ENCODE assay signal across 30 cellular contexts in genomic region chr11:20004856-20005255, GRCh38.
"Had no signal": no experiment of that assay in that cellular context is flagged by ENCODE, and none has a peak within 500 bp of the region (broad histone marks: within the 10 kb centered on the region; RNA-seq: fewer than 3 reads in every experiment).

No MANE protein-coding gene starts in this region.

- ATAC-seq: activated CD8-positive, alpha-beta T cell treated with anti-CD3 and anti-CD28 coated beads, Interleukin-2, amount 10 ng/mL, durations not matched to agents 7 days and 5 days; HepG2; Panc1; Right ventricle myocardium inferior; SK-N-SH treated with all-trans-retinoic acid at 6 μM for 48 hours; WTC11 had no signal

- H3K9ac ChIP-seq: KMS-11 had no signal

- H3K27me3 ChIP-seq: MG63, SJCRH30 had no signal

- H3K27ac ChIP-seq: KMS-11, SJCRH30 had no signal

- H3K9me3 ChIP-seq: MG63, SJCRH30 had no signal

- H3K4me3 Mint-ChIP-seq: activated CD8-positive, alpha-beta T cell treated with anti-CD3 and anti-CD28 coated beads, Interleukin-2, amount 10 ng/mL, durations not matched to agents 7 days and 5 days; activated naive CD8-positive, alpha-beta T cell; activated T-cell treated with anti-CD3 and anti-CD28 coated beads, Interleukin-2, amount 50 U/mL, for 24 hours; activated T-helper 1 cell treated with anti-CD3 and anti-CD28 coated beads, Interleukin-12 subunit alpha, Interleukin-12 subunit beta, Interleukin-2, Interleukin-4 antibody, amounts not matched to agents 30 ng/mL and 10 ng/mL and 1 ng/mL, durations not matched to agents 14 hours and 24 hours and 36 hours; brain; T-helper 2 cell treated with Interferon-gamma antibody and Interleukin-4, amounts not matched to agents 5 μg/mL and 100 μg/mL, for 36 hours; WTC11 had no signal

- H3K4me3 ChIP-seq: MG63, SJCRH30 had no signal

- H3K4me2 ChIP-seq: KMS-11 had no signal

- DNase-seq: activated CD4-positive, alpha-beta T cell treated with anti-CD3 and anti-CD28 coated beads for 48 hours; activated CD4-positive, alpha-beta T cell treated with anti-CD3 and anti-CD28 coated beads, Interleukin-2, amount 50 U/mL, for 4 hours; activated CD4-positive, CD25-positive, alpha-beta regulatory T cell treated with anti-CD3 and anti-CD28 coated beads, Interleukin-2, amount 50 U/mL, for 72 hours; activated CD8-positive, alpha-beta T cell treated with anti-CD3 and anti-CD28 coated beads, Interleukin-2, amount 10 ng/mL, durations not matched to agents 7 days and 5 days; activated effector memory CD4-positive, alpha-beta T cell treated with Interleukin-2 at 50 U/mL for 16 hours; activated naive CD4-positive, alpha-beta T cell; activated T-cell treated with anti-CD3 and anti-CD28 coated beads, Interleukin-2, amount 50 U/mL, for 24 hours; amygdala; MG63; NCI-H146; NCI-H187 treated with DMSO at 0.1 percent for 48 hours; NCI-H2081 treated with DMSO at 0.1 percent for 48 hours; NCI-H2171; NCI-H345; NCI-H510A; NK-92 treated with Interleukin-12 subunit alpha and Interleukin-12 subunit beta, amount 100 ng/mL, for 24 hours; OCI-M1; RPMI8226; SW 1271 had no signal

- H3K27me3 Mint-ChIP-seq: activated naive CD8-positive, alpha-beta T cell had no signal

- H3K36me3 Mint-ChIP-seq: activated naive CD8-positive, alpha-beta T cell; WTC11 had no signal

- H3K27ac Mint-ChIP-seq: activated CD8-positive, alpha-beta T cell treated with anti-CD3 and anti-CD28 coated beads, Interleukin-2, amount 10 ng/mL, durations not matched to agents 7 days and 5 days; activated naive CD8-positive, alpha-beta T cell; activated T-cell treated with anti-CD3 and anti-CD28 coated beads, Interleukin-2, amount 50 U/mL, for 24 hours; activated T-helper 1 cell treated with anti-CD3 and anti-CD28 coated beads, Interleukin-12 subunit alpha, Interleukin-12 subunit beta, Interleukin-2, Interleukin-4 antibody, amounts not matched to agents 30 ng/mL and 10 ng/mL and 1 ng/mL, durations not matched to agents 14 hours and 24 hours and 36 hours; T-helper 2 cell treated with Interferon-gamma antibody and Interleukin-4, amounts not matched to agents 5 μg/mL and 100 μg/mL, for 36 hours; WTC11 had no signal

- H3K9me3 Mint-ChIP-seq: activated T-cell treated with anti-CD3 and anti-CD28 coated beads, Interleukin-2, amount 50 U/mL, for 24 hours; activated T-helper 1 cell treated with anti-CD3 and anti-CD28 coated beads, Interleukin-12 subunit alpha, Interleukin-12 subunit beta, Interleukin-2, Interleukin-4 antibody, amounts not matched to agents 30 ng/mL and 10 ng/mL and 1 ng/mL, durations not matched to agents 14 hours and 24 hours and 36 hours; brain; T-helper 2 cell treated with Interferon-gamma antibody and Interleukin-4, amounts not matched to agents 5 μg/mL and 100 μg/mL, for 36 hours; WTC11 had no signal

- H3K36me3 ChIP-seq: SJCRH30 had no signal
